28 cellular contexts compared by ENCODE assay signal in the genomic region with DNA sequence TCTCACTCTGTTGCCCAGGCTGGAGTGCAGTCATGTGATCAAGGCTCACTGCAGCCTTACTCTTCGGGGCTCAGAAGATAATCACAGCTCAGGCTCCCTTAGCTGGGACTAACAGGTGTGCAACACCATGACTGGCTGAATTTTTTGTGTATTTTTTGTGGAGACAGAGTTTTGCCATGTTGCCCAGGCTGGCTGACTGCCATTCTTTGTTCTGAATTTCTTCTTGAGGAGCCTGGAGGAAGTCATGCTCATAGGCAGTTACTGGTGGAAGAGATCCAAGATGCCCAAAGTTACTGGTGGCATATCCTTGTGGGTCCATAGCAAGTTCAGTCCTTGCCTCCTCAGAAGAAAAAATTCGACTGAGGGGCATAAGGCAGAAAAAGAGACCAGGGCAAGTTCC.
"Had no signal": no experiment of that assay in that cellular context is flagged by ENCODE, and none has a peak within 500 bp of the region (broad histone marks: within the 10 kb centered on the region; RNA-seq: fewer than 3 reads in every experiment).

No MANE protein-coding gene starts in this region.

- H3K36me3 ChIP-seq: breast epithelium, cardiac muscle cell, esophagus squamous epithelium had no signal

- H3K27ac ChIP-seq: ascending aorta, breast epithelium, cardiac muscle cell, coronary artery, epithelial cell of prostate, esophagus squamous epithelium, foreskin keratinocyte, gastrocnemius medialis had no signal

- H3K4me1 ChIP-seq: ascending aorta, breast epithelium, foreskin keratinocyte, gastrocnemius medialis had no signal

- DNase-seq: activated CD4-positive, alpha-beta memory T cell treated with anti-CD3 and anti-CD28 coated beads for 36 hours; activated CD4-positive, alpha-beta T cell treated with anti-CD3 and anti-CD28 coated beads for 36 hours; activated CD4-positive, alpha-beta T cell treated with anti-CD3 and anti-CD28 coated beads, Interleukin-2, amount 10 ng/mL, durations not matched to agents 24 days and 14 days; activated CD4-positive, CD25-positive, alpha-beta regulatory T cell; activated CD4-positive, CD25-positive, alpha-beta regulatory T cell treated with anti-CD3 and anti-CD28 coated beads, Interleukin-2, amount 50 U/mL, for 72 hours; activated CD8-positive, alpha-beta memory T cell treated with anti-CD3 and anti-CD28 coated beads, Interleukin-2, amount 10 ng/mL, durations not matched to agents 7 days and 5 days; activated CD8-positive, alpha-beta memory T cell treated with anti-CD3 and anti-CD28 coated beads, Interleukin-2, amount 50 U/mL, for 4 hours; activated CD8-positive, alpha-beta T cell treated with anti-CD3 and anti-CD28 coated beads, Interleukin-2, amount 10 ng/mL, durations not matched to agents 7 days and 5 days; activated gamma-delta T cell; activated naive CD4-positive, alpha-beta T cell; activated naive CD4-positive, alpha-beta T cell treated with anti-CD3 and anti-CD28 coated beads, Interleukin-2, amount 10 ng/mL, durations not matched to agents 7 days and 5 days; activated naive CD8-positive, alpha-beta T cell treated with anti-CD3 and anti-CD28 coated beads, Interleukin-2, amount 10 ng/mL, durations not matched to agents 7 days and 5 days; activated T-cell treated with anti-CD3 and anti-CD28 coated beads, Interleukin-2, amount 50 U/mL, for 1 hour; activated T-cell treated with anti-CD3 and anti-CD28 coated beads, Interleukin-2, amount 50 U/mL, for 48 hours; central memory CD4-positive, alpha-beta T cell; effector CD4-positive, alpha-beta T cell; effector memory CD8-positive, alpha-beta T cell; esophagus squamous epithelium; foreskin keratinocyte; gastrocnemius medialis; glutamatergic neuron; T-helper 2 cell had no signal

- H3K4me3 ChIP-seq: ascending aorta, breast epithelium, cardiac muscle cell, coronary artery, esophagus squamous epithelium, gastrocnemius medialis had no signal

- ATAC-seq: activated CD4-positive, alpha-beta T cell treated with anti-CD3 and anti-CD28 coated beads for 36 hours; activated CD8-positive, alpha-beta memory T cell treated with anti-CD3 and anti-CD28 coated beads, Interleukin-2, amount 10 ng/mL, durations not matched to agents 7 days and 5 days; activated CD8-positive, alpha-beta T cell treated with anti-CD3 and anti-CD28 coated beads, Interleukin-2, amount 10 ng/mL, durations not matched to agents 7 days and 5 days; activated naive CD4-positive, alpha-beta T cell treated with anti-CD3 and anti-CD28 coated beads, Interleukin-2, amount 50 U/mL, for 72 hours; effector memory CD8-positive, alpha-beta T cell; foreskin keratinocyte; gastrocnemius medialis had no signal

- H3K27me3 ChIP-seq: ascending aorta, breast epithelium, cardiac muscle cell, esophagus squamous epithelium, foreskin keratinocyte, gastrocnemius medialis had no signal
